Comparison of ENCODE assay signal across 2 cellular contexts in genomic region chr5:39120052-39120420, GRCh38.
TF ChIP-seq lines count a peak whose summit lies in the region.

No MANE protein-coding gene starts in this region.

TF ChIP-seq in HEK293, 187 proteins besides CTCF, POLR2A, EP300 and RAD21:
- peak; percentile 27; the same call in 1 of the 2 replicates for TF ChIP-seq ZSCAN4 (tag by site-specific recombination; IDR thresholded peaks at IDR 0.05)
- TF ChIP-seq TCF7L2 (IDR thresholded peaks at IDR 0.05; ENCODE audit: borderline replicate concordance, low read depth, low read length), result no peak

TF ChIP-seq in GM23338, 12 proteins besides CTCF, POLR2A, EP300 and RAD21:
- TF ChIP-seq, protein P1, sequence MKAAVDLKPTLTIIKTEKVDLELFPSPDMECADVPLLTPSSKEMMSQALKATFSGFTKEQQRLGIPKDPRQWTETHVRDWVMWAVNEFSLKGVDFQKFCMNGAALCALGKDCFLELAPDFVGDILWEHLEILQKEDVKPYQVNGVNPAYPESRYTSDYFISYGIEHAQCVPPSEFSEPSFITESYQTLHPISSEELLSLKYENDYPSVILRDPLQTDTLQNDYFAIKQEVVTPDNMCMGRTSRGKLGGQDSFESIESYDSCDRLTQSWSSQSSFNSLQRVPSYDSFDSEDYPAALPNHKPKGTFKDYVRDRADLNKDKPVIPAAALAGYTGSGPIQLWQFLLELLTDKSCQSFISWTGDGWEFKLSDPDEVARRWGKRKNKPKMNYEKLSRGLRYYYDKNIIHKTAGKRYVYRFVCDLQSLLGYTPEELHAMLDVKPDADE (IDR thresholded peaks at IDR 0.05), result no peak
- no peak for TF ChIP-seq STAT1 (IDR thresholded peaks at IDR 0.05; ENCODE audit: unreplicated experiment)
- TF ChIP-seq CREB1 (CRISPR knock-in tag; IDR thresholded peaks at IDR 0.05; ENCODE audit: low read depth), result no peak
- no peak for TF ChIP-seq NANOG (IDR thresholded peaks at IDR 0.05; ENCODE audit: borderline replicate concordance)
- no peak for TF ChIP-seq ZNF462 (CRISPR knock-in tag; IDR thresholded peaks at IDR 0.05)
- no peak for TF ChIP-seq EZH2phosphoT487 (IDR thresholded peaks at IDR 0.05; ENCODE audit: unreplicated experiment)
- TF ChIP-seq, protein P2, sequence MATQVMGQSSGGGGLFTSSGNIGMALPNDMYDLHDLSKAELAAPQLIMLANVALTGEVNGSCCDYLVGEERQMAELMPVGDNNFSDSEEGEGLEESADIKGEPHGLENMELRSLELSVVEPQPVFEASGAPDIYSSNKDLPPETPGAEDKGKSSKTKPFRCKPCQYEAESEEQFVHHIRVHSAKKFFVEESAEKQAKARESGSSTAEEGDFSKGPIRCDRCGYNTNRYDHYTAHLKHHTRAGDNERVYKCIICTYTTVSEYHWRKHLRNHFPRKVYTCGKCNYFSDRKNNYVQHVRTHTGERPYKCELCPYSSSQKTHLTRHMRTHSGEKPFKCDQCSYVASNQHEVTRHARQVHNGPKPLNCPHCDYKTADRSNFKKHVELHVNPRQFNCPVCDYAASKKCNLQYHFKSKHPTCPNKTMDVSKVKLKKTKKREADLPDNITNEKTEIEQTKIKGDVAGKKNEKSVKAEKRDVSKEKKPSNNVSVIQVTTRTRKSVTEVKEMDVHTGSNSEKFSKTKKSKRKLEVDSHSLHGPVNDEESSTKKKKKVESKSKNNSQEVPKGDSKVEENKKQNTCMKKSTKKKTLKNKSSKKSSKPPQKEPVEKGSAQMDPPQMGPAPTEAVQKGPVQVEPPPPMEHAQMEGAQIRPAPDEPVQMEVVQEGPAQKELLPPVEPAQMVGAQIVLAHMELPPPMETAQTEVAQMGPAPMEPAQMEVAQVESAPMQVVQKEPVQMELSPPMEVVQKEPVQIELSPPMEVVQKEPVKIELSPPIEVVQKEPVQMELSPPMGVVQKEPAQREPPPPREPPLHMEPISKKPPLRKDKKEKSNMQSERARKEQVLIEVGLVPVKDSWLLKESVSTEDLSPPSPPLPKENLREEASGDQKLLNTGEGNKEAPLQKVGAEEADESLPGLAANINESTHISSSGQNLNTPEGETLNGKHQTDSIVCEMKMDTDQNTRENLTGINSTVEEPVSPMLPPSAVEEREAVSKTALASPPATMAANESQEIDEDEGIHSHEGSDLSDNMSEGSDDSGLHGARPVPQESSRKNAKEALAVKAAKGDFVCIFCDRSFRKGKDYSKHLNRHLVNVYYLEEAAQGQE (IDR thresholded peaks at IDR 0.05; ENCODE audit: unreplicated experiment), result no peak
- no peak for TF ChIP-seq POLR2AphosphoS5 (IDR thresholded peaks at IDR 0.05; ENCODE audit: low read depth)
